Comparison of ENCODE assay signal across 14 cellular contexts in the genomic region with DNA sequence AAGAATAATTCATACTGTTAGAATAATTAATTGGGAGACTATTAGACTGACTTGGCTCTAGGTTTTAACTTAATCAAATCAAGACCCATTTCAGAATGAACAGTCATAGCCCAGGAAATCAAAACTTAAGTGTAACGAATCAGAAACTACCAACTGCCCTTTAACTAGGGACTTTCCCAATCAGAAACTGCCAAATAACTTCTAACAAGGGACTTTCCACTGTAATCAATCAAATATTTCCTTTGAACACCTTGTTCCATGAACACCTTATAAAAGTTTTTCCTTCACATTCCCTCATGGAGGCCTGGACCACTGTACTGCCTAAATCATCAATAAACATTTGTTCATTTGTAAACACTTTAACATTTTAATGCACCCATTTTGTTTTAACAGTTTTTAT.
DNase-seq lines count a peak whose midpoint lies in the region; ATAC-seq and TF ChIP-seq lines count a peak whose summit lies in the region.
"Had no signal": no experiment of that assay in that cellular context is flagged by ENCODE, and none has a peak within 500 bp of the region (broad histone marks: within the 10 kb centered on the region; RNA-seq: fewer than 3 reads in every experiment).

No MANE protein-coding gene starts in this region.

- TF ChIP-seq POLR2A in body of pancreas (IDR thresholded peaks at IDR 0.05): no peak

- H3K27ac ChIP-seq in KMS-11: peak overlapping the region; percentile 73
- peak overlapping the region in 1 of 4 donors; percentile 1 for H3K27ac ChIP-seq in body of pancreas
- no peak overlapping the region for H3K27ac ChIP-seq in upper lobe of right lung

- DNase-seq in Caki2 (ENCODE audit: low read depth) (peak; percentile 35), body of pancreas (no peak), HCEC 1CT (no peak), upper lobe of right lung (no peak), RKO (ENCODE audit: low spot score) (no peak)
- DNase-seq: C1 segment of cervical spinal cord; CD4-positive, alpha-beta T cell; DMS79; EL; HFFc6 had no signal

- TF ChIP-seq CTCF in KMS-11 (conservative IDR thresholded peaks at IDR 0.05; ENCODE audit: low read depth, low read length) (no peak), body of pancreas (IDR thresholded peaks at IDR 0.05) (no peak), upper lobe of right lung (IDR thresholded peaks at IDR 0.05) (no peak)

- H3K4me1 ChIP-seq in KMS-11 (ENCODE audit: low read depth, poor library complexity, severe bottlenecking) (peaks cover 62% of the 10 kb centered on the region), body of pancreas (no peaks in the 10 kb centered on the region), upper lobe of right lung (no peaks in the 10 kb centered on the region)
- H3K4me1 ChIP-seq: HAP-1 had no signal

- H3K36me3 ChIP-seq in KMS-11 (ENCODE audit: insufficient read depth) (no peaks in the 10 kb centered on the region), body of pancreas (replicated peaks in 1 of 2; ENCODE audit: insufficient read depth in 1 of 2, low read depth in 2 of 2) (no peaks in the 10 kb centered on the region), upper lobe of right lung (no peaks in the 10 kb centered on the region)
- H3K36me3 ChIP-seq: HAP-1 had no signal

- H4K20me1 ChIP-seq in KMS-11 (ENCODE audit: insufficient read depth): no peaks in the 10 kb centered on the region

- intact Hi-C loops in body of pancreas (cut with DNase I): no loop called here
- intact Hi-C loops in upper lobe of right lung (cut with DNase I): no loop called here

- H3K9ac ChIP-seq in KMS-11: peak overlapping the region; percentile 25; the same call in 1 of the 2 replicates

- peaks cover 0 to 2% (median 0%) of the 10 kb centered on the region in 3 donors for H3K9me3 ChIP-seq in body of pancreas
- H3K9me3 ChIP-seq in upper lobe of right lung: no peaks in the 10 kb centered on the region
- H3K9me3 ChIP-seq: HAP-1 had no signal

- no peaks in the 10 kb centered on the region for H3K79me2 ChIP-seq in KMS-11 (ENCODE audit: insufficient read depth, low read depth)

- peak overlapping the region; percentile 61 for H3K4me2 ChIP-seq in KMS-11

- 29 to 48% methylated on average over 1 of the region's 1 CpG for WGBS in body of pancreas, 2 donors

- H2AFZ ChIP-seq in KMS-11 (ENCODE audit: low read depth): peak overlapping the region; percentile 47

- ATAC-seq in GM18868 (IDR thresholded peaks at IDR 0.05; ENCODE audit: unreplicated experiment) (peak; percentile 41), body of pancreas (peak; percentile 70), HG02623 (IDR thresholded peaks at IDR 0.05; ENCODE audit: unreplicated experiment) (no peak), upper lobe of right lung (no peak)

- no peaks in the 10 kb centered on the region for H3K27me3 ChIP-seq in KMS-11 (ENCODE audit: insufficient read depth, low read depth)
- no peaks in the 10 kb centered on the region for H3K27me3 ChIP-seq in body of pancreas
- no peaks in the 10 kb centered on the region for H3K27me3 ChIP-seq in upper lobe of right lung

- H3K4me3 ChIP-seq in KMS-11 (IDR thresholded peaks at IDR 0.05; ENCODE audit: insufficient read depth, low read depth, low read length) (no peak overlapping the region), body of pancreas (no peak overlapping the region), upper lobe of right lung (no peak overlapping the region)
- H3K4me3 ChIP-seq: HAP-1 had no signal

- in situ Hi-C loops in Caki2 (cut with HindIII; ENCODE audit: low pct_unique_long_range_greater_than_20kb, low sequenced_read_pairs): no loop called here

Comparison
In these comparisons a context has a peak if more than half of its experiments do, and no peak if none do; other contexts are left out.
1. ATAC-seq: peak in GM18868 (single experiment) and body of pancreas (single experiment); none in HG02623 (single experiment) and upper lobe of right lung (single experiment).